In the genomic region with DNA sequence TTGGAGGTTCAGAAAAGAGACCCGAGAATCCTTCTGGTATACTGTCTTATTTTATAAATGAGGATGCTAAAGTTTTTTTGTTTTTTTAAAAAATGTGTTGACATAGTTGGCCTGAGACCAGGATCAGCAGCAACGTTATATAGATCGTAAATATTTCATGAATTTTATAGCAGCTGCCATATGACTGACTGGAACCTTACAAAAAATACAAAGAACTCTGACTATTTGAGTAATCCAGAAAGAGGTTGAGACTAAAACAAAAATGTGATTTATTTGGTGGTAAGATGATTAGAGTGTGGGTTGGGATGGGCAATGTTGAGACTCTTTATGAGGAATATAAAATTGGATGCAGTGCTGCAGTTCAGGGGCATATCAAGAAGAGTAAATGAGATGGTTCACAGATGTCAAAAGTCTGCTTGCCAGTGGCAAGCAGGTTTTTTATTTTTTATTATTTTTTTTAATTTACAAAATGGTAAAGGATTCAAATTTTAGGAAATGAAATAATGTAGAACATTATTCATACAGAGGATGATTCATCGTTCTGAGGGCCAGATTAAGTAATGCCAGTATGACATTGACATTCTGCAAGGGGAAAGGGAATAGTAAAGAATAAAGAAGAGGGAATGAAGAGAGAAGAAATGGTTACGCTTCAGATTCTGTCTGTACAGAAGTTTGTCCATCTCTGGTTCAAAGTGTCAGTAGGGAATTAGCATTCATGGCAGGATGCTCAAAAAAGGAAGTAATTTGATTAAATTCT, we compare ENCODE assay signal across 15 cellular contexts. TPM values are rescaled to one million over a fixed set of nuclear protein-coding genes. Genes with fewer than 3 reads are reported as not detected.
DNase-seq lines count a peak whose midpoint lies in the region; TF ChIP-seq lines count a peak whose summit lies in the region.
"Had no signal": no experiment of that assay in that cellular context is flagged by ENCODE, and none has a peak within 500 bp of the region (broad histone marks: within the 10 kb centered on the region; RNA-seq: fewer than 3 reads in every experiment).

No MANE protein-coding gene starts in this region.

- H3K27ac Mint-ChIP-seq in chondrocyte (ENCODE audit: unreplicated experiment) = peak overlapping the region; percentile 63
- H3K27ac Mint-ChIP-seq: endodermal cell had no signal

- no peaks in the 10 kb centered on the region for H3K9me3 ChIP-seq in osteoblast (ENCODE audit: low read depth, low read length)
- H3K9me3 ChIP-seq: thyroid gland had no signal

- no peaks in the 10 kb centered on the region for H3K27me3 ChIP-seq in osteoblast (ENCODE audit: insufficient read depth, low read length)
- H3K27me3 ChIP-seq: hepatocyte, thyroid gland had no signal

- TF ChIP-seq CTCF in chondrocyte (IDR thresholded peaks at IDR 0.05) (no peak), osteoblast (IDR thresholded peaks at IDR 0.05; ENCODE audit: extremely low read depth, low read depth, low read length) (no peak), GM13977 (IDR thresholded peaks at IDR 0.05; ENCODE audit: extremely low read depth, insufficient read depth, missing control alignments) (no peak)

- H3K4me3 Mint-ChIP-seq in chondrocyte (ENCODE audit: unreplicated experiment) = no peak overlapping the region
- H3K4me3 Mint-ChIP-seq: endodermal cell had no signal

- H3K4me1 ChIP-seq in osteoblast (ENCODE audit: insufficient read depth, low read length) = peaks cover 18% of the 10 kb centered on the region
- H3K4me1 ChIP-seq: thyroid gland had no signal

- H3K27me3 Mint-ChIP-seq in chondrocyte (ENCODE audit: low read depth) = no peaks in the 10 kb centered on the region

- H4K20me1 ChIP-seq in osteoblast (ENCODE audit: insufficient read depth, low read length) = peaks cover 29% of the 10 kb centered on the region

- H2AFZ ChIP-seq in osteoblast (ENCODE audit: low read length) = no peak overlapping the region
- H2AFZ ChIP-seq: hepatocyte had no signal

- H3K4me3 ChIP-seq in osteoblast (ENCODE audit: insufficient read depth, low read length) = no peak overlapping the region
- H3K4me3 ChIP-seq: hepatocyte, thyroid gland had no signal

- peaks cover 47% of the 10 kb centered on the region for H3K36me3 ChIP-seq in osteoblast (ENCODE audit: insufficient read depth, low read length)
- H3K36me3 ChIP-seq: thyroid gland had no signal

- peaks cover 14% of the 10 kb centered on the region for H3K36me3 Mint-ChIP-seq in chondrocyte (ENCODE audit: low read depth)

- H3K4me2 ChIP-seq in osteoblast (ENCODE audit: insufficient read depth, low read length) = peak overlapping the region; percentile 24
- H3K4me2 ChIP-seq: hepatocyte had no signal

- H3K4me1 Mint-ChIP-seq in chondrocyte (ENCODE audit: low read depth) = peaks cover 33% of the 10 kb centered on the region
- H3K4me1 Mint-ChIP-seq: endodermal cell had no signal

- peak; percentile 50 for DNase-seq in EL
- peak; percentile 8 for DNase-seq in M059J (ENCODE audit: low read depth)
- DNase-seq in chondrocyte (ENCODE audit: low spot score) = no peak
- DNase-seq in osteoblast (ENCODE audit: insufficient read length, low spot score, missing footprints) = peak; percentile 87
- DNase-seq in GM13977 (ENCODE audit: low spot score) = no peak
- DNase-seq in activated gamma-delta T cell treated with Interleukin-2 at 50 U/mL for 16 hours = no peak
- no peak for DNase-seq in DMS153 treated with DMSO at 0.1 percent for 48 hours (lab: John Stamatoyannopoulos, UW; ENCODE audit: unreplicated experiment)
- DNase-seq: activated CD8-positive, alpha-beta memory T cell treated with anti-CD3 and anti-CD28 coated beads, Interleukin-2, amount 50 U/mL, for 48 hours; DMS53; endodermal cell; NCI-H2029; NCI-H82; SHP77; thyroid gland had no signal

- H3K9me3 Mint-ChIP-seq in chondrocyte (ENCODE audit: low read depth) = no peaks in the 10 kb centered on the region
- H3K9me3 Mint-ChIP-seq: endodermal cell had no signal

- H3K27ac ChIP-seq in osteoblast (ENCODE audit: low read depth, low read length) = peak overlapping the region; percentile 43
- H3K27ac ChIP-seq: thyroid gland had no signal

- peaks cover 63% of the 10 kb centered on the region for H3K79me2 ChIP-seq in osteoblast (ENCODE audit: insufficient read depth, low read length)

- in situ Hi-C loops in GM13977 (cut with MboI; ENCODE audit: low pct_unique_long_range_greater_than_20kb, low sequenced_read_pairs, unreplicated experiment) = no loop called here

RNA-seq across cellular contexts. Expression of a gene that starts 58.5 kb away (rescaled TPM):
- total RNA-seq in M059J (2014; rRNA removed; shearing (Covaris generic)) = 24.8 and 38.5 TPM in 2 replicates
- 36.3 to 36.7 TPM (median 36.7 TPM) in 3 replicates for total RNA-seq in chondrocyte
- 36.2 and 40.5 TPM in 2 replicates for total RNA-seq in osteoblast

Comparison
In these comparisons a context has a peak if more than half of its experiments do, and no peak if none do; other contexts are left out.
1. DNase-seq: peak in EL (single experiment), M059J (single experiment) and osteoblast (single experiment); none in chondrocyte (single experiment), GM13977 (single experiment), activated gamma-delta T cell treated with Interleukin-2 at 50 U/mL for 16 hours (single experiment) and DMS153 treated with DMSO at 0.1 percent for 48 hours (single experiment).